Comparison of ENCODE assay signal across 8 cellular contexts in genomic region chr17:29292992-29293889, GRCh38. TPM values are rescaled to one million over a fixed set of nuclear protein-coding genes. Genes with fewer than 3 reads are reported as not detected.
DNase-seq lines count a peak whose midpoint lies in the region; ATAC-seq and TF ChIP-seq lines count a peak whose summit lies in the region.

No MANE protein-coding gene starts in this region.

- no peak for TF ChIP-seq CTCF in choroid plexus epithelial cell (conservative IDR thresholded peaks at IDR 0.05; ENCODE audit: low read depth, low read length)

- WGBS in GM23248 (ENCODE audit: low coverage in 1 of 2, low lambda C conversion rate in 2 of 2, missing lambda C conversion rate in 2 of 2), 2 experiments: 0 to 1% methylated on average over 32 to 54 of the region's 54 CpGs

- H3K9me2 ChIP-seq in GM23248 (ENCODE audit: insufficient read depth): no peaks in the 10 kb centered on the region

- peak; percentile 49 to 79 (median 55) for DNase-seq in CD8-positive, alpha-beta memory T cell
- peak; percentile 84 for DNase-seq in GM23248
- peak; percentile 41 for DNase-seq in NCI-H2029 treated with DMSO at 0.1 percent for 48 hours (lab: John Stamatoyannopoulos, UW)
- peak; percentile 38 to 48 for DNase-seq in activated CD4-positive, alpha-beta T cell treated with anti-CD3 and anti-CD28 coated beads for 24 hours (ENCODE audit: low read depth in 2 of 2)
- DNase-seq in choroid plexus epithelial cell (ENCODE audit: low read depth): peak; percentile 63
- DNase-seq in left colon: peak; percentile 60 to 76
- DNase-seq in stimulated activated CD4-positive, alpha-beta T cell treated with anti-CD3 and anti-CD28 coated beads, Interleukin-1b, Interleukin-23, amount 100 ng/mL, for 48 hours: peak; percentile 65
- no peak for DNase-seq in KG1 (lab: John Stamatoyannopoulos, UW)

- H3K4me1 Mint-ChIP-seq in CD8-positive, alpha-beta memory T cell: peaks cover 48 to 58% (median 50%) of the 10 kb centered on the region in 3 donors

- CTCF ChIA-PET in CD8-positive, alpha-beta memory T cell (lab: Charles Lee): interaction anchor here (0.7 to 1.4 kb wide), 7 partner anchors 16 to 145 kb away, joined by 3 to 8 read pairs (median 3); partner anchors contain the start of gene MYO18A

- H3F3A ChIP-seq in GM23248 (ENCODE audit: insufficient read depth): peaks cover 41% of the 10 kb centered on the region

- in situ Hi-C loops in GM23248 (cut with MboI): no loop called here

- peak; percentile 44 for ATAC-seq in left colon

- H3K9me3 Mint-ChIP-seq in CD8-positive, alpha-beta memory T cell: peaks cover 0 to 2% (median 0%) of the 10 kb centered on the region in 5 donors

- H3K9ac ChIP-seq in GM23248: peak overlapping the region; percentile 92

- H4K20me1 ChIP-seq in GM23248 (ENCODE audit: insufficient read depth): peaks cover 30% of the 10 kb centered on the region; the same call in 1 of the 2 replicates

- peak overlapping the region; percentile 87 for H3K4me2 ChIP-seq in GM23248 (ENCODE audit: unreplicated experiment)

- H3K27ac Mint-ChIP-seq in CD8-positive, alpha-beta memory T cell: peak overlapping the region; percentile 89 to 100 (median 99)

- peak overlapping the region; percentile 97 to 100 (median 100) for H3K4me3 Mint-ChIP-seq in CD8-positive, alpha-beta memory T cell

- no peak overlapping the region; the same call in 1 of the 2 replicates for H2AFZ ChIP-seq in GM23248

- intact Hi-C loops in left colon (cut with DNase I, micrococcal nuclease): loop anchor here in 1 of 2 donors (5.0 kb wide), 1 partner anchor 146 kb away; no protein-coding TSS in a partner anchor

- H3K27me3 Mint-ChIP-seq in CD8-positive, alpha-beta memory T cell: peaks cover 0 to 4% of the 10 kb centered on the region in 2 donors

- peaks cover 44% of the 10 kb centered on the region for H3K4me1 ChIP-seq in CD8-positive, alpha-beta memory T cell (ENCODE audit: insufficient read depth, low read length)
- peaks cover 26% of the 10 kb centered on the region for H3K4me1 ChIP-seq in GM23248 (ENCODE audit: insufficient read depth)

- POLR2A ChIA-PET in CD8-positive, alpha-beta memory T cell (lab: Charles Lee): interaction anchor here (0.7 to 3.1 kb wide), 12 partner anchors 10 to 648 kb away, joined by 3 to 11 read pairs (median 6); partner anchors contain the start of genes BLTP2 and TAOK1

- peak overlapping the region; percentile 93 for H3K4me3 ChIP-seq in CD8-positive, alpha-beta memory T cell (ENCODE audit: low read length)
- peak overlapping the region; percentile 97 for H3K4me3 ChIP-seq in GM23248
- H3K4me3 ChIP-seq in choroid plexus epithelial cell (ENCODE audit: low read depth, low read length): peak overlapping the region; percentile 96

- H3K36me3 Mint-ChIP-seq in CD8-positive, alpha-beta memory T cell: peaks cover 0 to 39% (median 7%) of the 10 kb centered on the region in 3 donors

- peak overlapping the region; percentile 75 for H3K27ac ChIP-seq in CD8-positive, alpha-beta memory T cell (ENCODE audit: low read depth, low read length)
- peak overlapping the region; percentile 94 for H3K27ac ChIP-seq in GM23248

- no peaks in the 10 kb centered on the region for H3K9me3 ChIP-seq in CD8-positive, alpha-beta memory T cell (ENCODE audit: low read length)
- no peaks in the 10 kb centered on the region for H3K9me3 ChIP-seq in GM23248 (ENCODE audit: low read depth)

- H3K79me2 ChIP-seq in GM23248 (ENCODE audit: insufficient read depth): peaks cover 53% of the 10 kb centered on the region

- no peaks in the 10 kb centered on the region for H3K27me3 ChIP-seq in CD8-positive, alpha-beta memory T cell (ENCODE audit: insufficient read depth, low read length, poor library complexity, severe bottlenecking)
- no peaks in the 10 kb centered on the region for H3K27me3 ChIP-seq in GM23248 (replicated peaks; ENCODE audit: insufficient read depth)

- peaks cover 2% of the 10 kb centered on the region for H3K36me3 ChIP-seq in CD8-positive, alpha-beta memory T cell (ENCODE audit: insufficient read depth, low read length)
- H3K36me3 ChIP-seq in GM23248 (ENCODE audit: low read depth): peaks cover 17% of the 10 kb centered on the region; the same call in 1 of the 2 replicates

RNA-seq across cellular contexts. Expression of gene NUFIP2, which starts 0.7 kb away (rescaled TPM):
- 10 to 100 TPM; 71.4 to 73.5 TPM for total RNA-seq in CD8-positive, alpha-beta memory T cell
- polyA plus RNA-seq in CD8-positive, alpha-beta memory T cell: 14.7 TPM
- 30.9 and 31.6 TPM in 2 replicates for total RNA-seq in GM23248 (2014; rRNA removed; shearing (Covaris generic))
- 4.8 and 5.2 TPM in 2 replicates for polyA plus RNA-seq in GM23248 (2016; fragmentation: Nextera tagmentation; extraction: Ambion mirVana)
- 10 to 100 TPM; 42.4 to 47.2 TPM for total RNA-seq in left colon

RNA-seq across cellular contexts. Expression of gene CRYBA1, which starts 46.6 kb away (rescaled TPM):
- not detected for total RNA-seq in CD8-positive, alpha-beta memory T cell
- not detected for polyA plus RNA-seq in CD8-positive, alpha-beta memory T cell
- not detected in 2 replicates for total RNA-seq in GM23248 (2014; rRNA removed; shearing (Covaris generic))
- polyA plus RNA-seq in GM23248 (2016; fragmentation: Nextera tagmentation; extraction: Ambion mirVana): not detected in 2 replicates
- not detected for total RNA-seq in left colon
